ENCODE assay signal across 23 cellular contexts in the genomic region with DNA sequence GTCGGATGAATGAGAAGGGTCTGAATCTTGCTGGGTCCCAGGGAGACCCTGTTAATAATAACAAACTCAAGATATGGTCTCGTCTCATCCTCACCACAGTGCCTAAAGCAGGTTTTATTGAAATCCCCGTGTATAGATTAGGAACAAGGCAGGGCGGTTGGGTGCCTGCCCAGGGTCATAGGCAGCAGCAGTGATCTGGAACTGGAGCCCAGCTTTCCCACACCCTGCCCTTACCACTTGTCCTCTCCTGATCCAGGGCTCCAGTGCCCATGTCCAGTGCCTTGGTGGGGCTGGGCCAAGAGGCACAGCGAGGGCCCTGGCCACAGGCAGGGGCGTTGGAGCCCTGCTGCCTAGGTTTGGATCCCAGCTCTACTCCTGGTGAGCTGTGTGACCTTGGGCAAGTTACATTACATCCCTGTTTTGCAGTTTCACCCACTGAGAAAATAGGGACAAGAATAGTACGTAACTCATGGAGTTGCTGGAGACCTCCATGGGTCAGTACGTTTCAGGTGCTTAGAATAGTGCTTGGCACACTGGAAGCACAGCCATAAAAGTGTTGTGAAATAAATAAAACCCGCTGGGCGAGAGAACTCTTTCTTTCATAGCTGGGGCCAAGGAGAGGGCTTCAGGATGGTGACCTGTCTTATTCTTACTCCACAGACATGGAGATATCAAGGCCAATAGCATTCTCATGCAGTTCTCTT. TPM values are rescaled to one million over a fixed set of nuclear protein-coding genes. Genes with fewer than 3 reads are reported as not detected.
DNase-seq lines count a peak whose midpoint lies in the region; ATAC-seq, FAIRE-seq and TF ChIP-seq lines count a peak whose summit lies in the region.
"Had no signal": no experiment of that assay in that cellular context is flagged by ENCODE, and none has a peak within 500 bp of the region (broad histone marks: within the 10 kb centered on the region; RNA-seq: fewer than 3 reads in every experiment).

No MANE protein-coding gene starts in this region.

- intact Hi-C loops in lower leg skin (cut with DNase I; ENCODE audit: low total_unique reads) = no loop called here

- H3K9ac ChIP-seq in keratinocyte (ENCODE audit: control insufficient read depth, extremely low read depth, insufficient read depth, low read length) (no peak overlapping the region), neuronal stem cell (ENCODE audit: low read depth, low read length, poor library complexity) (no peak overlapping the region)

- no peaks in the 10 kb centered on the region for H3K9me3 Mint-ChIP-seq in CD4-positive, CD25-positive, alpha-beta regulatory T cell
- H3K9me3 Mint-ChIP-seq in IgD-negative memory B cell = no peaks in the 10 kb centered on the region
- H3K9me3 Mint-ChIP-seq in activated CD4-positive, alpha-beta T cell treated with anti-CD3 and anti-CD28 coated beads, Interleukin-2, amount 10 ng/mL, durations not matched to agents 7 days and 5 days = no peaks in the 10 kb centered on the region
- H3K9me3 Mint-ChIP-seq: CD8-positive, alpha-beta T cell; HFFc6 had no signal

- dilution Hi-C loops in keratinocyte (cut with MboI; ENCODE audit: extremely low pct_ligation_motif_present, low sequenced_read_pairs) = no loop called here

- H3K4ac ChIP-seq in neuronal stem cell (ENCODE audit: low read length) = peak overlapping the region; percentile 28

- CTCF ChIA-PET in activated CD4-positive, alpha-beta T cell treated with anti-CD3 and anti-CD28 coated beads, Interleukin-2, amount 10 ng/mL, durations not matched to agents 7 days and 5 days (lab: Charles Lee) = interaction anchor here (0.9 to 2.8 kb wide), 5 partner anchors 10 to 24 kb away, joined by 3 to 12 read pairs (median 3); no protein-coding TSS in a partner anchor

- peak overlapping the region; percentile 48 for H3K23ac ChIP-seq in neuronal stem cell (ENCODE audit: low read depth, low read length, poor library complexity)

- no peak for FAIRE-seq in keratinocyte (lab: Jason Lieb, UNC)
- FAIRE-seq: D721Med, G401.6, GM12892 had no signal

- peak overlapping the region; percentile 8 to 78 (median 70) for H3K4me3 Mint-ChIP-seq in CD4-positive, CD25-positive, alpha-beta regulatory T cell
- peak overlapping the region in 3 of 4 donors; percentile 47 to 72 (median 55) for H3K4me3 Mint-ChIP-seq in IgD-negative memory B cell
- no peak overlapping the region for H3K4me3 Mint-ChIP-seq in activated CD4-positive, alpha-beta T cell treated with anti-CD3 and anti-CD28 coated beads, Interleukin-2, amount 10 ng/mL, durations not matched to agents 7 days and 5 days
- H3K4me3 Mint-ChIP-seq: CD8-positive, alpha-beta T cell; HFFc6 had no signal

- peaks cover 84% of the 10 kb centered on the region for H3K4me1 ChIP-seq in CD4-positive, CD25-positive, alpha-beta regulatory T cell (ENCODE audit: control insufficient read depth, insufficient read depth, low read length, poor library complexity, severe bottlenecking)
- H3K4me1 ChIP-seq in keratinocyte (ENCODE audit: control insufficient read depth, extremely low read depth, insufficient read depth, low read length) (peaks cover 58% of the 10 kb centered on the region), neuronal stem cell (ENCODE audit: control insufficient read depth in 2 of 2, insufficient read depth in 1 of 2, low read depth in 1 of 2, low read length in 2 of 2) (peaks cover 7 to 22% of the 10 kb centered on the region in 2 donors)

- no peak for DNase-seq in CD4-positive, CD25-positive, alpha-beta regulatory T cell
- DNase-seq in keratinocyte (ENCODE audit: low read depth, low spot score) (no peak), neuronal stem cell (ENCODE audit: low spot score) (no peak), NCI-H2196 (lab: John Stamatoyannopoulos, UW; ENCODE audit: unreplicated experiment) (no peak), lower leg skin (ENCODE audit: low spot score in 2 of 2) (no peak)
- DNase-seq in activated CD4-positive, alpha-beta T cell treated with anti-CD3 and anti-CD28 coated beads, Interleukin-2, amount 10 ng/mL, durations not matched to agents 7 days and 5 days = no peak
- DNase-seq: CD8-positive, alpha-beta T cell; DMS79 treated with DMSO at 0.1 percent for 48 hours; GOT3; Kasumi-1; NCI-H1105 treated with DMSO at 0.1 percent for 48 hours; NCI-H187 treated with DMSO at 0.1 percent for 48 hours; NCI-H446 treated with DMSO at 0.1 percent for 48 hours; NCI-H82; Peyer's patch; SHP77 had no signal

- H3K9me3 ChIP-seq in CD4-positive, CD25-positive, alpha-beta regulatory T cell (ENCODE audit: control insufficient read depth in 2 of 2, low read length in 2 of 2) = no peaks in the 10 kb centered on the region
- H3K9me3 ChIP-seq in keratinocyte (ENCODE audit: control insufficient read depth, low read depth, low read length) (no peaks in the 10 kb centered on the region), neuronal stem cell (replicated peaks in 1 of 2; ENCODE audit: control insufficient read depth in 2 of 2, insufficient read depth in 1 of 2, low read depth in 1 of 2, low read length in 2 of 2) (no peaks in the 10 kb centered on the region)
- H3K9me3 ChIP-seq: A549, Peyer's patch had no signal

- POLR2A ChIA-PET in activated CD4-positive, alpha-beta T cell treated with anti-CD3 and anti-CD28 coated beads, Interleukin-2, amount 10 ng/mL, durations not matched to agents 7 days and 5 days (lab: Charles Lee) = no interaction called here

- peak overlapping the region; percentile 65 for H2BK12ac ChIP-seq in neuronal stem cell (ENCODE audit: low read length)

- H3K79me1 ChIP-seq in neuronal stem cell (ENCODE audit: low read depth, low read length) = no peaks in the 10 kb centered on the region

- no peak overlapping the region for H3K14ac ChIP-seq in neuronal stem cell (ENCODE audit: low read length)

- H2BK120ac ChIP-seq in neuronal stem cell (ENCODE audit: low read depth, low read length) = no peak overlapping the region

- ATAC-seq in CD4-positive, CD25-positive, alpha-beta regulatory T cell (ENCODE audit: low read depth in 2 of 2) = no peak
- ATAC-seq in HG03095 (IDR thresholded peaks at IDR 0.05; ENCODE audit: unreplicated experiment) = no peak
- ATAC-seq: A549; CD8-positive, alpha-beta T cell had no signal

- H3K4me3 ChIP-seq in CD4-positive, CD25-positive, alpha-beta regulatory T cell (ENCODE audit: low read depth, low read length) = no peak overlapping the region
- H3K4me3 ChIP-seq in keratinocyte (ENCODE audit: control insufficient read depth in 2 of 3, extremely low read depth in 1 of 3, insufficient read depth in 2 of 3, low read depth in 1 of 3, low read length in 3 of 3) (no peak overlapping the region), neuronal stem cell (ENCODE audit: low read length in 2 of 2) (no peak overlapping the region), lower leg skin (ENCODE audit: low read depth, poor library complexity, severe bottlenecking) (no peak overlapping the region)
- H3K4me3 ChIP-seq: A549, Peyer's patch had no signal

- peak overlapping the region; percentile 76 for H2BK15ac ChIP-seq in neuronal stem cell (ENCODE audit: low read length)

- H3K36me3 ChIP-seq in CD4-positive, CD25-positive, alpha-beta regulatory T cell (ENCODE audit: control insufficient read depth, insufficient read depth, low read length) = no peaks in the 10 kb centered on the region
- H3K36me3 ChIP-seq in keratinocyte (ENCODE audit: control insufficient read depth in 2 of 2, extremely low read depth in 1 of 2, insufficient read depth in 2 of 2, low read length in 2 of 2) (no peaks in the 10 kb centered on the region), neuronal stem cell (replicated peaks in 1 of 2; ENCODE audit: control insufficient read depth in 2 of 2, insufficient read depth in 2 of 2, low read length in 2 of 2) (no peaks in the 10 kb centered on the region)
- H3K36me3 ChIP-seq: Peyer's patch had no signal

- H3K4me1 Mint-ChIP-seq in CD4-positive, CD25-positive, alpha-beta regulatory T cell = peaks cover 24 to 84% (median 50%) of the 10 kb centered on the region in 4 donors
- H3K4me1 Mint-ChIP-seq in IgD-negative memory B cell = peaks cover 46 to 49% (median 47%) of the 10 kb centered on the region in 3 donors
- peaks cover 65% of the 10 kb centered on the region for H3K4me1 Mint-ChIP-seq in activated CD4-positive, alpha-beta T cell treated with anti-CD3 and anti-CD28 coated beads, Interleukin-2, amount 10 ng/mL, durations not matched to agents 7 days and 5 days

- H3K36me3 Mint-ChIP-seq in CD4-positive, CD25-positive, alpha-beta regulatory T cell = no peaks in the 10 kb centered on the region
- H3K36me3 Mint-ChIP-seq in IgD-negative memory B cell = no peaks in the 10 kb centered on the region
- no peaks in the 10 kb centered on the region for H3K36me3 Mint-ChIP-seq in activated CD4-positive, alpha-beta T cell treated with anti-CD3 and anti-CD28 coated beads, Interleukin-2, amount 10 ng/mL, durations not matched to agents 7 days and 5 days (ENCODE audit: low read depth)
- H3K36me3 Mint-ChIP-seq: CD8-positive, alpha-beta T cell had no signal

- H2BK5ac ChIP-seq in neuronal stem cell (ENCODE audit: low read length) = no peak overlapping the region

- no peaks in the 10 kb centered on the region for H3K27me3 Mint-ChIP-seq in CD4-positive, CD25-positive, alpha-beta regulatory T cell
- H3K27me3 Mint-ChIP-seq in IgD-negative memory B cell = no peaks in the 10 kb centered on the region
- H3K27me3 Mint-ChIP-seq in activated CD4-positive, alpha-beta T cell treated with anti-CD3 and anti-CD28 coated beads, Interleukin-2, amount 10 ng/mL, durations not matched to agents 7 days and 5 days = no peaks in the 10 kb centered on the region

- peak overlapping the region; percentile 51 for H3K4me2 ChIP-seq in keratinocyte (ENCODE audit: control insufficient read depth, extremely low read depth, insufficient read depth, low read depth, low read length)
- H3K4me2 ChIP-seq in neuronal stem cell (ENCODE audit: insufficient read depth, low read length, poor library complexity, severe bottlenecking) = no peak overlapping the region
- H3K4me2 ChIP-seq: A549 had no signal

- no peaks in the 10 kb centered on the region for H3K27me3 ChIP-seq in CD4-positive, CD25-positive, alpha-beta regulatory T cell (ENCODE audit: control insufficient read depth, insufficient read depth, low read length)
- H3K27me3 ChIP-seq in keratinocyte (ENCODE audit: control insufficient read depth, extremely low read depth, insufficient read depth, low read length) = no peaks in the 10 kb centered on the region
- H3K27me3 ChIP-seq in neuronal stem cell (ENCODE audit: control insufficient read depth in 3 of 3, insufficient read depth in 3 of 3, low read depth in 1 of 3, low read length in 3 of 3) = peaks cover 0 to 14% (median 0%) of the 10 kb centered on the region in 3 experiments
- H3K27me3 ChIP-seq: Peyer's patch had no signal

- peak overlapping the region; percentile 80 for H2AK5ac ChIP-seq in neuronal stem cell (ENCODE audit: low read depth, low read length)

- H3K79me2 ChIP-seq in keratinocyte (ENCODE audit: control insufficient read depth, insufficient read depth, low read length) = no peaks in the 10 kb centered on the region

- peak overlapping the region; percentile 89 to 95 (median 90) for H3K27ac Mint-ChIP-seq in CD4-positive, CD25-positive, alpha-beta regulatory T cell
- H3K27ac Mint-ChIP-seq in IgD-negative memory B cell = peak overlapping the region; percentile 59 to 97 (median 86)
- no peak overlapping the region for H3K27ac Mint-ChIP-seq in activated CD4-positive, alpha-beta T cell treated with anti-CD3 and anti-CD28 coated beads, Interleukin-2, amount 10 ng/mL, durations not matched to agents 7 days and 5 days
- H3K27ac Mint-ChIP-seq: HFFc6 had no signal

- TF ChIP-seq CTCF in keratinocyte (optimal IDR thresholded peaks at IDR 0.05 in 1 of 3, IDR thresholded peaks at IDR 0.05 in 1 of 3, conservative IDR thresholded peaks at IDR 0.05 in 1 of 3; ENCODE audit: extremely low read depth in 1 of 3, insufficient read depth in 2 of 3, low read length in 3 of 3) (no peak), lower leg skin (IDR thresholded peaks at IDR 0.05) (no peak)

- H3K9me1 ChIP-seq in keratinocyte (ENCODE audit: control insufficient read depth, extremely low read depth, insufficient read depth, low read length) = no peaks in the 10 kb centered on the region

- no peak overlapping the region for H3K27ac ChIP-seq in CD4-positive, CD25-positive, alpha-beta regulatory T cell (ENCODE audit: insufficient read depth, low read length, poor library complexity, severe bottlenecking)
- H3K27ac ChIP-seq in keratinocyte (ENCODE audit: control insufficient read depth, insufficient read depth, low read length) (peak overlapping the region; percentile 68), neuronal stem cell (replicated peaks; ENCODE audit: low read length) (no peak overlapping the region)
- H3K27ac ChIP-seq: Peyer's patch had no signal

- H3K18ac ChIP-seq in neuronal stem cell (ENCODE audit: low read length) = peak overlapping the region; percentile 84

- TF ChIP-seq POLR2A in lower leg skin (IDR thresholded peaks at IDR 0.05) = no peak

- H2AFZ ChIP-seq in keratinocyte (ENCODE audit: control insufficient read depth, low read length) (no peak overlapping the region), neuronal stem cell (ENCODE audit: low read length) (no peak overlapping the region)

- peak overlapping the region; percentile 59 for H4K91ac ChIP-seq in neuronal stem cell (ENCODE audit: low read depth, low read length, poor library complexity)

- H4K8ac ChIP-seq in neuronal stem cell (ENCODE audit: low read depth, low read length) = no peak overlapping the region

- no peaks in the 10 kb centered on the region for H4K20me1 ChIP-seq in keratinocyte (ENCODE audit: control insufficient read depth, extremely low read depth, insufficient read depth, low read length)

- no CpG with 5 or more reads among the region's 10 CpGs for WGBS in neuronal stem cell (ENCODE audit: extremely low coverage in 2 of 2, insufficient read length in 2 of 2, insufficient replicate concordance in 1 of 2), 2 donors
- 83 to 88% methylated on average over 10 of the region's 10 CpGs for WGBS in lower leg skin, 2 donors

RNA-seq across cellular contexts. Expression of gene SOCS3, which starts 13.9 kb away (rescaled TPM):
- total RNA-seq in CD4-positive, CD25-positive, alpha-beta regulatory T cell = 218 TPM
- 10 to 100 TPM; 26.4 to 74.2 (median 51.2) TPM for polyA plus RNA-seq in CD4-positive, CD25-positive, alpha-beta regulatory T cell
- polyA plus RNA-seq in IgD-negative memory B cell (17.3 TPM), keratinocyte (2.7 to 16.5 TPM (median 9.4 TPM) in 3 replicates)
- 0.62 TPM for polyA plus RNA-seq in keratinocyte (2011; ENCODE audit: low read depth)
- polyA plus RNA-seq in keratinocyte (2011; cell fraction: cytosol; rRNA removed) = 5.3 and 9.8 TPM in 2 replicates
- 42.9 and 46.8 TPM in 2 replicates for polyA plus RNA-seq in keratinocyte (2011; cell fraction: nucleus; rRNA removed)
- polyA plus RNA-seq in keratinocyte (2012; ENCODE audit: low replicate concordance) = 1.8 and 2.4 TPM in 2 replicates
- 2.3 to 8.1 TPM (median 4.7 TPM) in 3 replicates for polyA minus RNA-seq in keratinocyte
- 13.0 TPM for polyA minus RNA-seq in keratinocyte (2011; cell fraction: cytosol; rRNA and poly(A)+ RNA removed)
- polyA minus RNA-seq in keratinocyte (2011; cell fraction: nucleus; rRNA and poly(A)+ RNA removed) = 28.2 and 31.1 TPM in 2 replicates
- polyA plus RNA-seq in neuronal stem cell (2013, experiment 1 of 2) = 17.8 TPM
- 18.2 TPM for polyA plus RNA-seq in neuronal stem cell (2013, experiment 2 of 2)
- 10 to 100 TPM; 12.5 to 45.0 (median 13.0) TPM for total RNA-seq in lower leg skin
- total RNA-seq in activated CD4-positive, alpha-beta T cell treated with anti-CD3 and anti-CD28 coated beads, Interleukin-2, amount 10 ng/mL, durations not matched to agents 7 days and 5 days = 10 to 100 TPM; 22.2 to 24.4 TPM

RNA-seq across cellular contexts. Expression of gene PGS1, which starts 32.5 kb away (rescaled TPM):
- 50.1 TPM for total RNA-seq in CD4-positive, CD25-positive, alpha-beta regulatory T cell
- 10 to 100 TPM; 29.6 to 35.4 (median 31.5) TPM for polyA plus RNA-seq in CD4-positive, CD25-positive, alpha-beta regulatory T cell
- polyA plus RNA-seq in IgD-negative memory B cell = 49.7 TPM
- polyA plus RNA-seq in keratinocyte = 18.4 to 21.1 TPM (median 19.6 TPM) in 3 replicates
- polyA plus RNA-seq in keratinocyte (2011; ENCODE audit: low read depth) = 4.4 TPM
- 9.7 and 12.4 TPM in 2 replicates for polyA plus RNA-seq in keratinocyte (2011; cell fraction: cytosol; rRNA removed)
- 57.5 and 59.6 TPM in 2 replicates for polyA plus RNA-seq in keratinocyte (2011; cell fraction: nucleus; rRNA removed)
- 13.5 TPM in 2 replicates for polyA plus RNA-seq in keratinocyte (2012; ENCODE audit: low replicate concordance)
- polyA minus RNA-seq in keratinocyte = 19.8 to 30.5 TPM (median 23.7 TPM) in 3 replicates
- 16.9 TPM for polyA minus RNA-seq in keratinocyte (2011; cell fraction: cytosol; rRNA and poly(A)+ RNA removed)
- 21.7 and 29.6 TPM in 2 replicates for polyA minus RNA-seq in keratinocyte (2011; cell fraction: nucleus; rRNA and poly(A)+ RNA removed)
- 28.6 TPM for polyA plus RNA-seq in neuronal stem cell (2013, experiment 1 of 2)
- 27.5 TPM for polyA plus RNA-seq in neuronal stem cell (2013, experiment 2 of 2)
- 10 to 100 TPM; 30.4 to 40.3 (median 39.9) TPM for total RNA-seq in lower leg skin
- total RNA-seq in activated CD4-positive, alpha-beta T cell treated with anti-CD3 and anti-CD28 coated beads, Interleukin-2, amount 10 ng/mL, durations not matched to agents 7 days and 5 days = 10 to 100 TPM; 71.1 to 78.3 TPM
